15 cellular contexts compared by ENCODE assay signal in genomic region chr2:1833046-1833445, GRCh38.
DNase-seq lines count a peak whose midpoint lies in the region; ATAC-seq, FAIRE-seq and TF ChIP-seq lines count a peak whose summit lies in the region.
"Had no signal": no experiment of that assay in that cellular context is flagged by ENCODE, and none has a peak within 500 bp of the region (broad histone marks: within the 10 kb centered on the region; RNA-seq: fewer than 3 reads in every experiment).

No MANE protein-coding gene starts in this region.

- no peak for TF ChIP-seq CTCF in kidney (IDR thresholded peaks at IDR 0.05; ENCODE audit: borderline replicate concordance, extremely low read depth, insufficient read depth)
- no peak for TF ChIP-seq CTCF in glutamatergic neuron (IDR thresholded peaks at IDR 0.05; ENCODE audit: partially characterized antibody, unreplicated experiment)

- H3K9ac ChIP-seq in kidney (ENCODE audit: low read length in 2 of 2), result no peak overlapping the region

- H3K36me3 Mint-ChIP-seq in glutamatergic neuron (ENCODE audit: unreplicated experiment), result peaks cover 22% of the 10 kb centered on the region

- H3K4me1 Mint-ChIP-seq in glutamatergic neuron (ENCODE audit: low read depth, unreplicated experiment), result peaks cover 35% of the 10 kb centered on the region

- peaks cover 19% of the 10 kb centered on the region for H3K27me3 Mint-ChIP-seq in glutamatergic neuron (ENCODE audit: unreplicated experiment)

- no peak overlapping the region for H3K27ac ChIP-seq in kidney (ENCODE audit: low read depth in 2 of 2, low read length in 2 of 2)
- H3K27ac ChIP-seq: 22Rv1 had no signal

- no peaks in the 10 kb centered on the region for H3K9me3 ChIP-seq in kidney (ENCODE audit: control insufficient read depth in 1 of 2, low read length in 2 of 2)
- H3K9me3 ChIP-seq: HAP-1 had no signal

- no peak for FAIRE-seq in kidney (lab: Jason Lieb, UNC)
- FAIRE-seq: GM18507, H1 had no signal

- no peaks in the 10 kb centered on the region for H3K36me3 ChIP-seq in kidney (ENCODE audit: control insufficient read depth in 1 of 2, insufficient read depth in 2 of 2, low read length in 2 of 2)
- H3K36me3 ChIP-seq: HAP-1 had no signal

- H3K4me3 ChIP-seq in kidney (ENCODE audit: low read length in 2 of 2), result no peak overlapping the region
- H3K4me3 ChIP-seq: HAP-1 had no signal

- H3K9me3 Mint-ChIP-seq in glutamatergic neuron (ENCODE audit: unreplicated experiment), result peaks cover 20% of the 10 kb centered on the region
- H3K9me3 Mint-ChIP-seq: CD4-positive, alpha-beta T cell; IgD-negative memory B cell had no signal

- H3K4me3 Mint-ChIP-seq in glutamatergic neuron (ENCODE audit: unreplicated experiment), result no peak overlapping the region
- H3K4me3 Mint-ChIP-seq: CD4-positive, alpha-beta T cell had no signal

- ATAC-seq in Right ventricle myocardium inferior (no peak), sciatic nerve (no peak), GM19351 (IDR thresholded peaks at IDR 0.05; ENCODE audit: unreplicated experiment) (no peak), GM19324 (IDR thresholded peaks at IDR 0.05; ENCODE audit: low FRiP score, unreplicated experiment) (no peak)

- H3K4me1 ChIP-seq in kidney (ENCODE audit: control insufficient read depth in 1 of 2, insufficient read depth in 1 of 2, low read depth in 1 of 2, low read length in 2 of 2), result no peaks in the 10 kb centered on the region
- H3K4me1 ChIP-seq: HAP-1 had no signal

- intact Hi-C loops in cardiac septum (cut with DNase I), result no loop called here
- intact Hi-C loops in Right ventricle myocardium inferior (cut with DNase I), result no loop called here
- intact Hi-C loops in kidney (cut with DNase I), result no loop called here
- intact Hi-C loops in sciatic nerve (cut with DNase I), result no loop called here

- peak; percentile 44 for DNase-seq in cardiac septum (ENCODE audit: low spot score)
- DNase-seq in Right ventricle myocardium inferior (ENCODE audit: missing footprints), result no peak
- DNase-seq in kidney, result peak; percentile 32
- peak; percentile 23 for DNase-seq in sciatic nerve (ENCODE audit: low spot score)
- no peak for DNase-seq in glutamatergic neuron
- DNase-seq: Calu3; CD4-positive, alpha-beta T cell; DMS 273 treated with DMSO at 0.1 percent for 48 hours had no signal

- no peak overlapping the region for H3K27ac Mint-ChIP-seq in glutamatergic neuron (ENCODE audit: unreplicated experiment)
- H3K27ac Mint-ChIP-seq: CD4-positive, alpha-beta T cell; IgD-negative memory B cell had no signal

Comparison
In these comparisons a context has a peak if more than half of its experiments do, and no peak if none do; other contexts are left out.
1. DNase-seq: peak in cardiac septum (single experiment), kidney (single experiment) and sciatic nerve (single experiment); none in Right ventricle myocardium inferior (single experiment) and glutamatergic neuron (single experiment).